In genomic region chr19:50003810-50004419, GRCh38 we compare ENCODE assay signal across 9 cellular contexts. TPM values are rescaled to one million over a fixed set of nuclear protein-coding genes. Genes with fewer than 3 reads are reported as not detected.
DNase-seq lines count a peak whose midpoint lies in the region; ATAC-seq and TF ChIP-seq lines count a peak whose summit lies in the region.
"Had no signal": no experiment of that assay in that cellular context is flagged by ENCODE, and none has a peak within 500 bp of the region (broad histone marks: within the 10 kb centered on the region; RNA-seq: fewer than 3 reads in every experiment).

No MANE protein-coding gene starts in this region.

- ATAC-seq in HG02970 (IDR thresholded peaks at IDR 0.05; ENCODE audit: low FRiP score, unreplicated experiment) (no peak), HG02870 (IDR thresholded peaks at IDR 0.05; ENCODE audit: unreplicated experiment) (no peak), HG03097 (IDR thresholded peaks at IDR 0.05; ENCODE audit: low FRiP score, unreplicated experiment) (no peak)

- no peak for TF ChIP-seq CTCF in osteoblast (IDR thresholded peaks at IDR 0.05; ENCODE audit: extremely low read depth, low read depth, low read length)

- H3K27me3 ChIP-seq in SJCRH30 (no peaks in the 10 kb centered on the region), osteoblast (ENCODE audit: insufficient read depth, low read length) (no peaks in the 10 kb centered on the region)

- peaks cover 4% of the 10 kb centered on the region for H3K79me2 ChIP-seq in osteoblast (ENCODE audit: insufficient read depth, low read length)

- peaks cover 25% of the 10 kb centered on the region for H3K36me3 Mint-ChIP-seq in activated naive CD4-positive, alpha-beta T cell treated with anti-CD3 and anti-CD28 coated beads for 36 hours (ENCODE audit: low read depth)

- H3K4me1 ChIP-seq in SJCRH30 (peaks cover 3% of the 10 kb centered on the region; the same call in 1 of the 2 replicates), osteoblast (ENCODE audit: insufficient read depth, low read length) (peaks cover 11% of the 10 kb centered on the region)

- DNase-seq in activated naive CD4-positive, alpha-beta T cell treated with anti-CD3 and anti-CD28 coated beads for 36 hours = peak; percentile 34
- no peak for DNase-seq in activated naive CD4-positive, alpha-beta T cell (lab: John Stamatoyannopoulos, UW)
- peak; percentile 57 to 61 for DNase-seq in SJCRH30
- peak; percentile 99 for DNase-seq in osteoblast (ENCODE audit: insufficient read length, low spot score, missing footprints)

- H3K27me3 Mint-ChIP-seq in activated naive CD4-positive, alpha-beta T cell treated with anti-CD3 and anti-CD28 coated beads for 36 hours (ENCODE audit: low read depth) = no peaks in the 10 kb centered on the region

- H3K4me1 Mint-ChIP-seq in activated naive CD4-positive, alpha-beta T cell treated with anti-CD3 and anti-CD28 coated beads for 36 hours (ENCODE audit: low read depth) = peaks cover 14% of the 10 kb centered on the region

- H3K4me3 ChIP-seq in SJCRH30 = no peak overlapping the region
- H3K4me3 ChIP-seq in osteoblast (ENCODE audit: insufficient read depth, low read length) = no peak overlapping the region

- H3K4me3 Mint-ChIP-seq in activated naive CD4-positive, alpha-beta T cell treated with anti-CD3 and anti-CD28 coated beads for 36 hours = no peak overlapping the region

- H3K36me3 ChIP-seq in SJCRH30 (peaks cover 11% of the 10 kb centered on the region; the same call in 1 of the 2 replicates), osteoblast (ENCODE audit: insufficient read depth, low read length) (peaks cover 70% of the 10 kb centered on the region)

- intact Hi-C loops in activated naive CD4-positive, alpha-beta T cell treated with anti-CD3 and anti-CD28 coated beads for 36 hours (cut with micrococcal nuclease) = no loop called here

- H3K4me2 ChIP-seq in osteoblast (ENCODE audit: insufficient read depth, low read length) = peak overlapping the region; percentile 52

- no peak overlapping the region for H2AFZ ChIP-seq in osteoblast (ENCODE audit: low read length)

- peak overlapping the region; percentile 67 for H3K27ac Mint-ChIP-seq in activated naive CD4-positive, alpha-beta T cell treated with anti-CD3 and anti-CD28 coated beads for 36 hours

- no peaks in the 10 kb centered on the region for H3K9me3 Mint-ChIP-seq in activated naive CD4-positive, alpha-beta T cell treated with anti-CD3 and anti-CD28 coated beads for 36 hours

- H3K27ac ChIP-seq in SJCRH30 (no peak overlapping the region), cingulate gyrus (ENCODE audit: low read depth, low read length) (peak overlapping the region; percentile 29), osteoblast (ENCODE audit: low read depth, low read length) (peak overlapping the region; percentile 26)

- CTCF ChIA-PET in activated naive CD4-positive, alpha-beta T cell treated with anti-CD3 and anti-CD28 coated beads for 36 hours (lab: Charles Lee) = no interaction called here

- H4K20me1 ChIP-seq in osteoblast (ENCODE audit: insufficient read depth, low read length) = peaks cover 53% of the 10 kb centered on the region

- no peaks in the 10 kb centered on the region for H3K9me3 ChIP-seq in SJCRH30 (replicated peaks)
- H3K9me3 ChIP-seq in osteoblast (ENCODE audit: low read depth, low read length) = no peaks in the 10 kb centered on the region

RNA-seq across cellular contexts. Expression of gene VRK3, which starts 21.3 kb away (rescaled TPM):
- 10 to 100 TPM; 45.7 to 54.3 TPM for total RNA-seq in activated naive CD4-positive, alpha-beta T cell treated with anti-CD3 and anti-CD28 coated beads for 36 hours
- total RNA-seq in SJCRH30 (2014; rRNA removed; shearing (Covaris generic)) = 16.9 and 23.1 TPM in 2 replicates
- 24.2 and 30.6 TPM in 2 replicates for total RNA-seq in osteoblast

RNA-seq across cellular contexts. Expression of gene ZNF473, which starts 21.9 kb away (rescaled TPM):
- 10 to 100 TPM; 13.1 to 13.6 TPM for total RNA-seq in activated naive CD4-positive, alpha-beta T cell treated with anti-CD3 and anti-CD28 coated beads for 36 hours
- 18.9 and 21.4 TPM in 2 replicates for total RNA-seq in SJCRH30 (2014; rRNA removed; shearing (Covaris generic))
- 8.3 and 8.8 TPM in 2 replicates for total RNA-seq in osteoblast

RNA-seq across cellular contexts. Expression of gene SIGLEC11, which starts 42.9 kb away (rescaled TPM):
- not detected for total RNA-seq in activated naive CD4-positive, alpha-beta T cell treated with anti-CD3 and anti-CD28 coated beads for 36 hours
- total RNA-seq in SJCRH30 (2014; rRNA removed; shearing (Covaris generic)) = 2.7 and 4.5 TPM in 2 replicates
- under 0.01 TPM in 1 of 2 replicates, not detected in the other for total RNA-seq in osteoblast
- total RNA-seq: activated CD8-positive, alpha-beta memory T cell treated with anti-CD3 and anti-CD28 coated beads for 36 hours had no signal

Comparison
In these comparisons a context has a peak if more than half of its experiments do, and no peak if none do; other contexts are left out.
1. DNase-seq: peak in activated naive CD4-positive, alpha-beta T cell treated with anti-CD3 and anti-CD28 coated beads for 36 hours (single experiment), SJCRH30 (2 of 2) and osteoblast (single experiment); none in activated naive CD4-positive, alpha-beta T cell (0 of 4).